ENCODE assay signal across 8 cellular contexts in the genomic region with DNA sequence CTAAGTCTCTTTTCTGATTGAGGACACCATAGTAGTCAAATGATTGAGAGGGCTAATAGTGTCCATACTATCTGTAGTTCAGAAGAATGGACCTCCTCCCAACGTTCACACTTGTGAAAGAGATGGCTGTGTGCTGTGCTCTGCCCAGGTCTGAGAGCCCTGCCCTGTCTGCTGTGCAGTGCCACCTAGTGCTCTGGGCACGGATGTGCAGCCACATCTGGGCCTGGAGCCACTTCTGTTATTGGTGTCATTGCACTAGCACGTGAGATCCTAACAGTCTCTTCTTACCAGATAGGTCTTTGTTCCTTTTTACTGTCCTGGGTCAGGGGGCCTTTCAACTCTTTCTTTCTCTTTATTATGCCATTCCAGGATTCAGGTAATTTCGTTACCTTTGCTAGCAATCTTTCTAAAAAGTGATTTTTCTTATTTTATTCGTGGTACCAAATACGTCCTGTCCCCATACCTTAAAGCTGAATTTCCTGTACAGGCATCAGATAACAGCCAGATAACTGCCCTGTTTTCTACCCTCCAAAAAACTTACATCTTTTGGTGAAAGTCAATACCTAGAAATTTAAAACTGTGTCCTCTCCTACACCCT. TPM values are rescaled to one million over a fixed set of nuclear protein-coding genes. Genes with fewer than 3 reads are reported as not detected.
DNase-seq lines count a peak whose midpoint lies in the region; ATAC-seq and TF ChIP-seq lines count a peak whose summit lies in the region.

No MANE protein-coding gene starts in this region.

- TF ChIP-seq CTCF in right lobe of liver (IDR thresholded peaks at IDR 0.05) = peak; percentile 95 to 99 (median 98)

- no peak for TF ChIP-seq POLR2A in right lobe of liver (IDR thresholded peaks at IDR 0.05)

- no peaks in the 10 kb centered on the region for H3K9me3 ChIP-seq in right lobe of liver

- H3K27ac ChIP-seq in right lobe of liver = peak overlapping the region in 1 of 3 donors; percentile 21

- H3K4me1 ChIP-seq in right lobe of liver = peaks cover 0 to 12% (median 0%) of the 10 kb centered on the region in 4 donors

- H3K36me3 ChIP-seq in right lobe of liver = peaks cover 0 to 86% (median 21%) of the 10 kb centered on the region in 4 donors

- peak; percentile 80 for ATAC-seq in GM18520 (IDR thresholded peaks at IDR 0.05; ENCODE audit: unreplicated experiment)
- peak; percentile 86 for ATAC-seq in HG03342 (IDR thresholded peaks at IDR 0.05; ENCODE audit: unreplicated experiment)
- peak; percentile 98 to 99 (median 98) for ATAC-seq in right lobe of liver

- H3K27me3 ChIP-seq in right lobe of liver = no peaks in the 10 kb centered on the region

- intact Hi-C loops in right lobe of liver (cut with DNase I) = loop anchor here (5.0 to 10.0 kb wide), 2 partner anchors 65 to 72 kb away; a partner anchor contains a TSS

- no peak overlapping the region for H3K4me3 ChIP-seq in right lobe of liver

- WGBS in right lobe of liver (ENCODE audit: insufficient coverage, low coverage, low lambda C conversion rate, missing lambda C conversion rate) = 44% methylated on average over 6 of the region's 6 CpGs

- DNase-seq in A172 (ENCODE audit: low spot score) (peak; percentile 84), NCI-H460 (ENCODE audit: extremely low read depth, low read depth) (peak; percentile 86), cerebellar cortex (ENCODE audit: low spot score) (peak; percentile 70), right lobe of liver (peak; percentile 83 to 88 (median 87))
- DNase-seq in activated CD4-positive, alpha-beta T cell treated with anti-CD3 and anti-CD28 coated beads for 1 hour = peak; percentile 70
- DNase-seq in stimulated activated CD4-positive, alpha-beta T cell treated with anti-CD3 and anti-CD28 coated beads, Interleukin-4, amount 100 ng/mL, for 4 hours = peak; percentile 67 to 77

RNA-seq across cellular contexts. Expression of a gene that starts 21.7 kb away (rescaled TPM):
- total RNA-seq in A172 (2014; rRNA removed; shearing (Covaris generic)) = 43.6 and 44.7 TPM in 2 replicates
- 36.3 and 46.6 TPM in 2 replicates for total RNA-seq in NCI-H460 (2014; rRNA removed; shearing (Covaris generic))
- polyA plus RNA-seq in NCI-H460 (2014; cell fraction: nucleus; rRNA removed) = 55.3 and 55.4 TPM in 2 replicates
- total RNA-seq in right lobe of liver = 10 to 100 TPM; 16.5 to 29.1 (median 22.6) TPM

RNA-seq across cellular contexts. Expression of a gene that starts 25.7 kb away (rescaled TPM):
- total RNA-seq in A172 (2014; rRNA removed; shearing (Covaris generic)) = 1.8 and 2.2 TPM in 2 replicates
- total RNA-seq in NCI-H460 (2014; rRNA removed; shearing (Covaris generic)) = 0.69 and 1.2 TPM in 2 replicates
- 1.8 and 8.1 TPM in 2 replicates for polyA plus RNA-seq in NCI-H460 (2014; cell fraction: nucleus; rRNA removed)
- total RNA-seq in right lobe of liver = 10 to 100 TPM; 25.4 to 50.4 (median 36.9) TPM
